In the genomic region with DNA sequence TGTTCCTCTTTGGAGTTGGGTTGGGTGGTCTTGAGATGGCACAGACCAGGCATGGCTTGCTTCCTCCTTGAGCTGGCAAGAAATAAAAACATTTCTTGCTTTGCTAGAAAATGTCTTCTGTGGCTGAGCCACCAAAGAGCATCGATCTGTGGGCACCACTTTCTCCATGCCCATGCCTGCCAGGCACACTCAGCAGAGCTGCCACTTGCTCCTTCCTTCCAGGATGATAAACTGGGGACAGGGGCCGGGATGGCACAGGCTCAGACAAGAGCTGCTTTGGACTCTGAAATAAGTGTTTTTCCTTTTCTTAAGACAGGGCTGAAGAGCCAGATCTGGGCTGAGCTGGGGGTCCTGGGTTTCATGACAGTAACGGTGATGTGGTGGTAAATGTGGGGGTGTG, we compare ENCODE assay signal across 1 cellular context.
TF ChIP-seq lines count a peak whose summit lies in the region.

No MANE protein-coding gene starts in this region.

TF ChIP-seq in IMR-90, 13 proteins besides CTCF, POLR2A, EP300 and RAD21:
- TF ChIP-seq CHD1 (IDR thresholded peaks at IDR 0.05; ENCODE audit: low read depth, low read length) (no peak), RCOR1 (IDR thresholded peaks at IDR 0.05; ENCODE audit: insufficient replicate concordance, low read length) (no peak), SMC3 (IDR thresholded peaks at IDR 0.05; ENCODE audit: low read depth, low read length) (no peak), MAFK (IDR thresholded peaks at IDR 0.05; ENCODE audit: low read depth, low read length) (no peak), FOS (IDR thresholded peaks at IDR 0.05; ENCODE audit: low read depth, low read length) (no peak), NFE2L2 (IDR thresholded peaks at IDR 0.05; ENCODE audit: low read depth, low read length) (no peak), MXI1 (IDR thresholded peaks at IDR 0.05; ENCODE audit: borderline replicate concordance, low read depth, low read length) (no peak), CEBPB (IDR thresholded peaks at IDR 0.05; ENCODE audit: low read depth, low read length) (no peak), USF2 (IDR thresholded peaks at IDR 0.05; ENCODE audit: low read depth, low read length) (no peak)
